In the genomic region with DNA sequence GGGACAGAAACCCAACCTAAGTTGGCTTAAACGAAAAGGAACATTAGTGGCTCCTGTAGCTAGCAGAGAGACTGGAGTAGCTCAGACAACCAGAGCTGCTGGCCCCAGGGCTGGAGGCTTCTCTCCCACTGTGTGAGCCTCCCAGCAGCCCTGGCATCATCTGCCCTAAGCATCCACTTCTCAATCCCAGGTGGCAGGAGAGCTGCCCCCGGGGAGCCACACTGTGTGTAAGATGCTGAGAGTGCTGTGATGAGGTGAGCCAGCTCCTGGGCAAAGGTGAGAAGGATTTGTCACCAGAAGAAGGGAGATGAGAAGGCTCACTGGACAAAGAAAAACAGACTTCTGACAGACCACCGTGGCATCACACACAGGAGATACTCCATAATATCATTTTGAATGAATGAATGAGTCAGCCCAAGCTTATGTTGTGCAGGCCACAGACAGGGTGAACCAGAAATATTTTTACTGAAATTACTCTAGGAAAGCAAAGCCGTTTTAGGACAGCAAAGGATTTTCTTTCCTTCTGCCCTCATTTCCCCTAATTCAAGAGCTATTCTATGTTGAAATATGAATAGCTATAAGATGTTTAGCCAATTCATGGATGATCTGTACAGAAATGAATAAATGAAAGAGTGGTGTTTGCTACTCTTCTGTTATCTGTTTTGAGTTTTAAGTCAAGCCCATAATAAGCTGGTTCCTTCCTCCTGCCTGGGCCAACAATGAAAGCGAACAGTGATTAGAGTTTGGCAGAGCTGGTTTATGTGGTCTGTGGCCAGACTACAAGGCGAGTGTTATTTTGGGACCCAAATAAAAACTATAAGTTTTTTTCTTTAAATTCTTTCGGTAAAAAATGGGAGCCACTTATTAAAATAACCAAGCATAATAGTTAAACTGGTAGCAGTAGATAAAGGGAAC, we compare ENCODE assay signal across 1 cellular context.
TF ChIP-seq lines count a peak whose summit lies in the region.

No MANE protein-coding gene starts in this region.

TF ChIP-seq in IMR-90, 13 proteins besides CTCF, POLR2A, EP300 and RAD21:
- TF ChIP-seq MXI1 (IDR thresholded peaks at IDR 0.05; ENCODE audit: borderline replicate concordance, low read depth, low read length) (no peak), NFE2L2 (IDR thresholded peaks at IDR 0.05; ENCODE audit: low read depth, low read length) (no peak), RCOR1 (IDR thresholded peaks at IDR 0.05; ENCODE audit: insufficient replicate concordance, low read length) (no peak), MAFK (IDR thresholded peaks at IDR 0.05; ENCODE audit: low read depth, low read length) (no peak), SMC3 (IDR thresholded peaks at IDR 0.05; ENCODE audit: low read depth, low read length) (no peak)
- TF ChIP-seq, protein P1, sequence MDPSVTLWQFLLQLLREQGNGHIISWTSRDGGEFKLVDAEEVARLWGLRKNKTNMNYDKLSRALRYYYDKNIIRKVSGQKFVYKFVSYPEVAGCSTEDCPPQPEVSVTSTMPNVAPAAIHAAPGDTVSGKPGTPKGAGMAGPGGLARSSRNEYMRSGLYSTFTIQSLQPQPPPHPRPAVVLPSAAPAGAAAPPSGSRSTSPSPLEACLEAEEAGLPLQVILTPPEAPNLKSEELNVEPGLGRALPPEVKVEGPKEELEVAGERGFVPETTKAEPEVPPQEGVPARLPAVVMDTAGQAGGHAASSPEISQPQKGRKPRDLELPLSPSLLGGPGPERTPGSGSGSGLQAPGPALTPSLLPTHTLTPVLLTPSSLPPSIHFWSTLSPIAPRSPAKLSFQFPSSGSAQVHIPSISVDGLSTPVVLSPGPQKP (IDR thresholded peaks at IDR 0.05; ENCODE audit: borderline replicate concordance, low read depth, low read length) = no peak
